Comparison of ENCODE assay signal across 11 cellular contexts in genomic region chr5:139296862-139297326, GRCh38. TPM values are rescaled to one million over a fixed set of nuclear protein-coding genes. Genes with fewer than 3 reads are reported as not detected.
DNase-seq lines count a peak whose midpoint lies in the region; ATAC-seq, FAIRE-seq and TF ChIP-seq lines count a peak whose summit lies in the region.
"Had no signal": no experiment of that assay in that cellular context is flagged by ENCODE, and none has a peak within 500 bp of the region (broad histone marks: within the 10 kb centered on the region; RNA-seq: fewer than 3 reads in every experiment).

No MANE protein-coding gene starts in this region.

- no peak for DNase-seq in NB4 (ENCODE audit: low read depth)
- peak in 1 of 2 experiments; percentile 45 for DNase-seq in H1 (ENCODE audit: low read depth in 1 of 2, low spot score in 2 of 2)
- no peak for DNase-seq in osteocyte (ENCODE audit: extremely low spot score, unreplicated experiment)
- no peak for DNase-seq in SIG-M5 treated with dmso at 0.1 percent for 504 hours (lab: John Stamatoyannopoulos, UW; ENCODE audit: unreplicated experiment)
- no peak for DNase-seq in A172 (ENCODE audit: low spot score)
- DNase-seq: effector CD8-positive, alpha-beta T cell; stimulated activated naive CD4-positive, alpha-beta T cell treated with Interleukin-2 at 50 U/mL for 16 hours had no signal

- no peak overlapping the region for H2AFZ ChIP-seq in H1 (ENCODE audit: low read length)

- peaks cover 72% of the 10 kb centered on the region for H3K36me3 ChIP-seq in DOHH2 (ENCODE audit: control insufficient read depth, low read length)
- peaks cover 0 to 8% (median 0%) of the 10 kb centered on the region in 4 experiments; a peak in 2 of 8 replicates for H3K36me3 ChIP-seq in H1 (ENCODE audit: control insufficient read depth in 2 of 4, insufficient read depth in 4 of 4, low read length in 3 of 4)

- no peaks in the 10 kb centered on the region for H3K27me3 Mint-ChIP-seq in osteocyte (ENCODE audit: unreplicated experiment)

- no peak overlapping the region for H4K91ac ChIP-seq in H1 (replicated peaks; ENCODE audit: insufficient read length, low read length)

- peak overlapping the region; percentile 41 for H3K27ac Mint-ChIP-seq in osteocyte (ENCODE audit: unreplicated experiment)

- no peak overlapping the region for H2BK20ac ChIP-seq in H1 (ENCODE audit: low read length)

- no peak overlapping the region for H2BK12ac ChIP-seq in H1 (ENCODE audit: low read depth, low read length)

- no peak overlapping the region for H3K56ac ChIP-seq in H1 (replicated peaks; ENCODE audit: insufficient read length, low read depth, low read length)

- H3K9me2 ChIP-seq in DOHH2 (replicated peaks; ENCODE audit: control insufficient read depth, low read length): no peaks in the 10 kb centered on the region

- no peaks in the 10 kb centered on the region for H3K9me3 ChIP-seq in DOHH2 (ENCODE audit: control insufficient read depth, insufficient read depth, low read length)
- no peaks in the 10 kb centered on the region for H3K9me3 ChIP-seq in H1 (ENCODE audit: insufficient read depth in 2 of 2, low read depth in 1 of 2, low read length in 1 of 2)
- H3K9me3 ChIP-seq: SJSA1 had no signal

- H3K79me2 ChIP-seq in DOHH2 (ENCODE audit: control insufficient read depth, low read length) (peaks cover 91% of the 10 kb centered on the region), H1 (ENCODE audit: control insufficient read depth in 1 of 2, insufficient read depth in 2 of 2, low read length in 2 of 2) (peaks cover 78 to 83% of the 10 kb centered on the region in 2 experiments)

- H3K79me1 ChIP-seq in H1 (ENCODE audit: low read depth, low read length): no peaks in the 10 kb centered on the region

- H3K27me3 ChIP-seq in DOHH2 (ENCODE audit: control insufficient read depth, low read length) (no peaks in the 10 kb centered on the region), H1 (replicated peaks in 1 of 4; ENCODE audit: control insufficient read depth in 3 of 4, extremely low read depth in 1 of 4, insufficient read depth in 3 of 4, low read length in 3 of 4) (no peaks in the 10 kb centered on the region)
- H3K27me3 ChIP-seq: SJSA1 had no signal

- TF ChIP-seq POLR2A in NB4 (IDR thresholded peaks at IDR 0.05; ENCODE audit: extremely low read depth, insufficient read length): no peak
- TF ChIP-seq POLR2A in H1 (IDR thresholded peaks at IDR 0.05; ENCODE audit: control extremely low read depth in 1 of 2, low read depth in 2 of 2, low read length in 2 of 2): no peak

- no peak overlapping the region for H2BK15ac ChIP-seq in H1 (ENCODE audit: low read length)

- H3K27ac ChIP-seq in DOHH2 (ENCODE audit: low read depth, low read length) (no peak overlapping the region), H1 (ENCODE audit: low read depth, low read length) (no peak overlapping the region)
- H3K27ac ChIP-seq: SJSA1 had no signal

- H4K20me1 ChIP-seq in DOHH2 (ENCODE audit: control insufficient read depth, insufficient read depth, low read depth, low read length) (peaks cover 52% of the 10 kb centered on the region), H1 (replicated peaks in 1 of 2; ENCODE audit: control insufficient read depth in 1 of 2, insufficient read depth in 2 of 2, low read length in 2 of 2) (peaks cover 26 to 50% of the 10 kb centered on the region in 2 experiments)

- H3K9me3 Mint-ChIP-seq in osteocyte (ENCODE audit: unreplicated experiment): no peaks in the 10 kb centered on the region

- no peak for FAIRE-seq in H1 (lab: Jason Lieb, UNC)

- H3K36me3 Mint-ChIP-seq in osteocyte (ENCODE audit: unreplicated experiment): no peaks in the 10 kb centered on the region

- peak overlapping the region in 1 of 4 experiments; percentile 14; a peak in 2 of 7 replicates for H3K9ac ChIP-seq in H1 (replicated peaks in 1 of 4; ENCODE audit: extremely low read depth in 1 of 4, low read depth in 3 of 4, low read length in 3 of 4)

- H3K4me3 ChIP-seq in DOHH2 (ENCODE audit: low read length) (peak overlapping the region; percentile 1; the same call in 1 of the 2 replicates), NB4 (ENCODE audit: low read depth, low read length) (peak overlapping the region; percentile 88), H1 (ENCODE audit: extremely low read depth in 1 of 4, insufficient read depth in 2 of 4, low read depth in 3 of 4, low read length in 4 of 4) (peak overlapping the region in 3 of 4 experiments; percentile 9 to 99 (median 12); a peak in 5 of 8 replicates)
- H3K4me3 ChIP-seq: SJSA1 had no signal

- 59% methylated on average over 12 of the region's 12 CpGs; no CpG with 5 or more reads in 1 of the 2 experiments for WGBS in H1 (ENCODE audit: extremely low coverage in 1 of 2, insufficient coverage in 1 of 2, insufficient read length in 1 of 2, insufficient replicate concordance in 2 of 2, low coverage in 1 of 2, low lambda C conversion rate in 2 of 2, missing lambda C conversion rate in 1 of 2), 2 experiments

- CTCF ChIA-PET in H1 (lab: Charles Lee; ENCODE audit: partially characterized antibody): interaction anchor here (0.6 to 1.6 kb wide), 2 partner anchors 9 to 45 kb away, joined by 3 to 4 read pairs; partner anchors contain the start of gene PAIP2

- no peak overlapping the region for H4K5ac ChIP-seq in H1 (ENCODE audit: insufficient read length, low read depth, low read length)

- H3K4me2 ChIP-seq in DOHH2 (ENCODE audit: low read length) (peak overlapping the region; percentile 80), H1 (ENCODE audit: insufficient read depth in 1 of 2, low read depth in 2 of 2, low read length in 2 of 2) (peak overlapping the region; percentile 49 to 61)

- H2BK120ac ChIP-seq in H1 (replicated peaks; ENCODE audit: low read depth, low read length): no peak overlapping the region

- H3K4me1 Mint-ChIP-seq in osteocyte (ENCODE audit: unreplicated experiment): peaks cover 51% of the 10 kb centered on the region

- H3K18ac ChIP-seq in H1 (ENCODE audit: extremely low read depth, low read length): no peak overlapping the region

- H3K23me2 ChIP-seq in H1 (ENCODE audit: low read depth, low read length): peaks cover 2% of the 10 kb centered on the region; the same call in 1 of the 2 replicates

- no peak overlapping the region for H3K4ac ChIP-seq in H1 (replicated peaks; ENCODE audit: insufficient read length, low read depth, low read length)

- H2BK5ac ChIP-seq in H1 (ENCODE audit: low read depth, low read length): no peak overlapping the region

- no peak for TF ChIP-seq RAD21 in H1 (IDR thresholded peaks at IDR 0.05 in 1 of 2, conservative IDR thresholded peaks at IDR 0.05 in 1 of 2; ENCODE audit: low read depth in 2 of 2, low read length in 2 of 2)

- TF ChIP-seq EP300 in H1 (IDR thresholded peaks at IDR 0.05; ENCODE audit: borderline replicate concordance in 1 of 2, low read depth in 2 of 2, low read length in 2 of 2): no peak

- no peak overlapping the region for H3K14ac ChIP-seq in H1 (ENCODE audit: insufficient read length)

- TF ChIP-seq CTCF in DOHH2 (IDR thresholded peaks at IDR 0.05; ENCODE audit: low read depth, low read length, poor library complexity, severe bottlenecking) (no peak), NB4 (IDR thresholded peaks at IDR 0.05; ENCODE audit: low read depth, low read length) (no peak), H1 (IDR thresholded peaks at IDR 0.05; ENCODE audit: control extremely low read depth in 1 of 3, insufficient read depth in 1 of 3, low read depth in 1 of 3, low read length in 3 of 3) (peak in 1 of 3 experiments; percentile 4; a peak in 1 of 4 replicates), osteocyte (IDR thresholded peaks at IDR 0.05) (no peak)

- ATAC-seq in HG02678 (IDR thresholded peaks at IDR 0.05; ENCODE audit: unreplicated experiment) (no peak), HG03039 (IDR thresholded peaks at IDR 0.05; ENCODE audit: unreplicated experiment) (no peak)

- POLR2A ChIA-PET in H1 (lab: Charles Lee; ENCODE audit: partially characterized antibody): interaction anchor here (0.6 to 51.1 kb wide), 13 partner anchors 7 to 501 kb away, joined by 3 to 1766 read pairs (median 4); partner anchors contain the start of genes MATR3 and PAIP2

- H4K8ac ChIP-seq in H1 (ENCODE audit: extremely low read depth, insufficient read depth, low read length): no peak overlapping the region

- peaks cover 74% of the 10 kb centered on the region for H3K4me1 ChIP-seq in DOHH2 (ENCODE audit: control insufficient read depth, low read length)
- H3K4me1 ChIP-seq in H1 (replicated peaks in 1 of 4; ENCODE audit: control insufficient read depth in 3 of 4, insufficient read depth in 4 of 4, low read length in 3 of 4): peaks cover 0 to 35% (median 11%) of the 10 kb centered on the region in 4 experiments; a peak in 5 of 7 replicates

- no peak overlapping the region for H3K23ac ChIP-seq in H1 (ENCODE audit: insufficient read length)

- no peaks in the 10 kb centered on the region for H3F3A ChIP-seq in DOHH2 (ENCODE audit: control insufficient read depth, insufficient read depth)

- no peak overlapping the region for H2AK5ac ChIP-seq in H1 (ENCODE audit: low read depth, low read length)

- peak overlapping the region; percentile 40 for H3K4me3 Mint-ChIP-seq in osteocyte (ENCODE audit: unreplicated experiment)

TF ChIP-seq in H1, 55 proteins besides CTCF, POLR2A, EP300 and RAD21 (continues in another document):
- peak; percentile 59; the same call in 1 of the 2 replicates for TF ChIP-seq TEAD4 (IDR thresholded peaks at IDR 0.05; ENCODE audit: low read depth, low read length)
- TF ChIP-seq BRCA1 (IDR thresholded peaks at IDR 0.05; ENCODE audit: low read depth, low read length): no peak

RNA-seq across cellular contexts. Expression of gene MATR3, which starts 3.4 kb away (rescaled TPM):
- 378 and 389 TPM in 2 replicates for total RNA-seq in H1 (2021; fragmentation: NEBNext Ultra II Directional; extraction: Animal tissue kit (Norgen Biotek cat#: 25700))
- polyA plus RNA-seq in H1 (2011; rRNA removed): 90.6 and 116 TPM in 2 replicates
- 114 TPM for polyA plus RNA-seq in H1 (2011; cell fraction: cytosol; rRNA removed)
- polyA plus RNA-seq in H1 (2011; cell fraction: nucleus; rRNA removed): 147 TPM
- 195 to 447 TPM (median 235 TPM) in 4 replicates for polyA plus RNA-seq in H1 (2012, experiment 1 of 2)
- polyA plus RNA-seq in H1 (2012, experiment 2 of 2): 18.5 TPM
- polyA plus RNA-seq in H1 (2013, experiment 1 of 2): 192 TPM
- 184 TPM for polyA plus RNA-seq in H1 (2013, experiment 2 of 2)
- 458 and 712 TPM in 2 replicates for polyA minus RNA-seq in H1 (2011; rRNA and poly(A)+ RNA removed)
- polyA minus RNA-seq in H1 (2011; cell fraction: cytosol; rRNA and poly(A)+ RNA removed): 183 TPM
- polyA minus RNA-seq in H1 (2011; cell fraction: nucleus; rRNA and poly(A)+ RNA removed): 431 TPM
- total RNA-seq in osteocyte: 216 and 218 TPM in 2 replicates
- 333 and 368 TPM in 2 replicates for total RNA-seq in A172 (2014; rRNA removed; shearing (Covaris generic))

RNA-seq across cellular contexts. Expression of gene PAIP2, which starts 44.8 kb away (rescaled TPM):
- total RNA-seq in H1 (2021; fragmentation: NEBNext Ultra II Directional; extraction: Animal tissue kit (Norgen Biotek cat#: 25700)): 157 and 162 TPM in 2 replicates
- polyA plus RNA-seq in H1 (2011; rRNA removed): 68.8 and 87.6 TPM in 2 replicates
- polyA plus RNA-seq in H1 (2011; cell fraction: cytosol; rRNA removed): 136 TPM
- polyA plus RNA-seq in H1 (2011; cell fraction: nucleus; rRNA removed): 27.6 TPM
- 124 to 174 TPM (median 156 TPM) in 4 replicates for polyA plus RNA-seq in H1 (2012, experiment 1 of 2)
- 26.4 TPM for polyA plus RNA-seq in H1 (2012, experiment 2 of 2)
- 144 TPM for polyA plus RNA-seq in H1 (2013, experiment 1 of 2)
- 149 TPM for polyA plus RNA-seq in H1 (2013, experiment 2 of 2)
- polyA minus RNA-seq in H1 (2011; rRNA and poly(A)+ RNA removed): 38.5 and 41.9 TPM in 2 replicates
- polyA minus RNA-seq in H1 (2011; cell fraction: cytosol; rRNA and poly(A)+ RNA removed): 72.4 TPM
- 45.9 TPM for polyA minus RNA-seq in H1 (2011; cell fraction: nucleus; rRNA and poly(A)+ RNA removed)
- total RNA-seq in osteocyte: 66.7 and 71.8 TPM in 2 replicates
- 88.1 and 89.9 TPM in 2 replicates for total RNA-seq in A172 (2014; rRNA removed; shearing (Covaris generic))

Comparison
In these comparisons a context has a peak if more than half of its experiments do, and no peak if none do; other contexts are left out.
1. H3K4me3 ChIP-seq: peak in every context shown above with its lines; median percentile 88 in NB4; 12 in H1; 1 in DOHH2.